ENCODE assay signal across 9 cellular contexts in the genomic region with DNA sequence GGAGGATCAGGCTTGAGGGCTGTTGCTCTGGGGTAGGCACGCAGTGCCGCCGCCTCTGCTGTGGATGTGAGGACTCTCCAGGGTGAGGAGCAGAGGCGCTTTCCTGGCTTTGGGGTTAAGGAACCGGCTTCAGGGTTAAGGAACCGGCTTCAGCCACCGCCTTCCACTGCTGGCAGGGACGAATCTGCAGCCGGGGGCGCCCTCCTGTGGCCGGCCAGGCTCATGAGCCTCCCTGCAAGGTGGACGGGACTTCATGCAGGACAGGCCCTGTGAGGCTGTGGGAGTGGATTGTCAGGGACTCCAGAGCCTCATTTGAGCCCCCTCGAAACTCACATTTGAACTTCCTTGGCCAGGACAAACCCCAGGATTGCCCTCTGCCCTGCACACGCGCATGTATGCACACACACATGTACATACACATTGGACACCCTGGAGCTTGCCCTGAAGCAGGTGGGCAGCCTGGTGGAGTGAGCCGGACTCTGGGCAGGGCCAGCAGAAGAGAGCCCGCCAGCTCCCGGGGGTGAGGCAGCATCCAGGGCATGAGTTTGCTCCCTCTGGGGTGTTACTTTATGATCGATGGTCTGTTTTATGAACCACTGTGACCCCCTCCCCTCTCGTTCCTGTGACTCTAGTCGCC.
DNase-seq lines count a peak whose midpoint lies in the region; ATAC-seq and TF ChIP-seq lines count a peak whose summit lies in the region.
"Had no signal": no experiment of that assay in that cellular context is flagged by ENCODE, and none has a peak within 500 bp of the region (broad histone marks: within the 10 kb centered on the region; RNA-seq: fewer than 3 reads in every experiment).

No MANE protein-coding gene starts in this region.

- TF ChIP-seq CTCF in foreskin keratinocyte (conservative IDR thresholded peaks at IDR 0.05): peak; percentile 79

- H3K27me3 ChIP-seq in MG63 (no peaks in the 10 kb centered on the region), foreskin keratinocyte (peaks cover 42% of the 10 kb centered on the region)

- no peak overlapping the region for H3K4me3 ChIP-seq in MG63

- DNase-seq in NCI-H146 (lab: John Stamatoyannopoulos, UW) (peak; percentile 45), NCI-H146 treated with DMSO at 0.1 percent for 48 hours (lab: John Stamatoyannopoulos, UW; ENCODE audit: unreplicated experiment) (no peak), MG63 (peak; percentile 70), foreskin keratinocyte (peak in 1 of 2 donors; percentile 19), pons (ENCODE audit: low spot score) (peak; percentile 73), cortex of kidney (lab: John Stamatoyannopoulos, UW) (no peak)
- peak; percentile 58 for DNase-seq in activated CD4-positive, alpha-beta memory T cell treated with anti-CD3 and anti-CD28 coated beads for 36 hours

- no peaks in the 10 kb centered on the region for H3K9me3 Mint-ChIP-seq in activated CD4-positive, alpha-beta memory T cell treated with anti-CD3 and anti-CD28 coated beads for 36 hours

- no peaks in the 10 kb centered on the region for H3K9me3 ChIP-seq in MG63

- no peak overlapping the region for H3K4me3 Mint-ChIP-seq in activated CD4-positive, alpha-beta memory T cell treated with anti-CD3 and anti-CD28 coated beads for 36 hours
- H3K4me3 Mint-ChIP-seq: activated naive CD8-positive, alpha-beta T cell had no signal

- intact Hi-C loops in activated CD4-positive, alpha-beta memory T cell treated with anti-CD3 and anti-CD28 coated beads for 36 hours (cut with micrococcal nuclease): loop anchor here (2.0 kb wide), 1 partner anchor 152 kb away; no protein-coding TSS in a partner anchor

- H3K4me1 Mint-ChIP-seq in activated CD4-positive, alpha-beta memory T cell treated with anti-CD3 and anti-CD28 coated beads for 36 hours (ENCODE audit: low read depth): no peaks in the 10 kb centered on the region

- no peaks in the 10 kb centered on the region for H3K36me3 ChIP-seq in MG63

- H3K27me3 Mint-ChIP-seq in activated CD4-positive, alpha-beta memory T cell treated with anti-CD3 and anti-CD28 coated beads for 36 hours: peaks cover 6% of the 10 kb centered on the region
- H3K27me3 Mint-ChIP-seq: activated naive CD8-positive, alpha-beta T cell had no signal

- CTCF ChIA-PET in activated CD4-positive, alpha-beta memory T cell treated with anti-CD3 and anti-CD28 coated beads for 36 hours (lab: Charles Lee): no interaction called here

- peak; percentile 49 for ATAC-seq in GM21360 (IDR thresholded peaks at IDR 0.05; ENCODE audit: unreplicated experiment)
- ATAC-seq in foreskin keratinocyte: peak; percentile 83

- POLR2A ChIA-PET in activated CD4-positive, alpha-beta memory T cell treated with anti-CD3 and anti-CD28 coated beads for 36 hours (lab: Charles Lee): no interaction called here

- no peak overlapping the region for H3K27ac ChIP-seq in foreskin keratinocyte

- no peaks in the 10 kb centered on the region for H3K4me1 ChIP-seq in foreskin keratinocyte

- H3K27ac Mint-ChIP-seq in activated CD4-positive, alpha-beta memory T cell treated with anti-CD3 and anti-CD28 coated beads for 36 hours: no peak overlapping the region
- H3K27ac Mint-ChIP-seq: activated naive CD8-positive, alpha-beta T cell had no signal

- no peaks in the 10 kb centered on the region for H3K36me3 Mint-ChIP-seq in activated CD4-positive, alpha-beta memory T cell treated with anti-CD3 and anti-CD28 coated beads for 36 hours
- H3K36me3 Mint-ChIP-seq: activated naive CD8-positive, alpha-beta T cell had no signal

Comparison
In these comparisons a context has a peak if more than half of its experiments do, and no peak if none do; other contexts are left out.
1. DNase-seq: peak in NCI-H146 (single experiment), MG63 (single experiment), activated CD4-positive, alpha-beta memory T cell treated with anti-CD3 and anti-CD28 coated beads for 36 hours (single experiment) and pons (single experiment); none in NCI-H146 treated with DMSO at 0.1 percent for 48 hours (single experiment) and cortex of kidney (single experiment).